ENCODE assay signal across 8 cellular contexts in genomic region chr1:204685236-204686006, GRCh38. TPM values are rescaled to one million over a fixed set of nuclear protein-coding genes. Genes with fewer than 3 reads are reported as not detected.
DNase-seq lines count a peak whose midpoint lies in the region; ATAC-seq and TF ChIP-seq lines count a peak whose summit lies in the region.

Gene LRRN2 (minus strand): TSS chr1:204685738. CDS start chr1:204619992, 65,746 bp downstream.

- peak within 1 kb of the TSS; percentile 61 for H3K4me3 Mint-ChIP-seq in activated naive CD4-positive, alpha-beta T cell treated with anti-CD3 and anti-CD28 coated beads, Interleukin-2, amount 10 ng/mL, durations not matched to agents 7 days and 5 days

- intact Hi-C loops in body of pancreas (cut with DNase I) = no loop called here

- no peaks in the 10 kb centered on the region for H3K27me3 ChIP-seq in body of pancreas
- peaks cover 37% of the 10 kb centered on the region for H3K27me3 ChIP-seq in suprapubic skin

- TF ChIP-seq POLR2A in body of pancreas (IDR thresholded peaks at IDR 0.05) (no peak), suprapubic skin (IDR thresholded peaks at IDR 0.05) (no peak)

- H3K4me3 ChIP-seq in body of pancreas = peak within 1 kb of the TSS in 1 of 2 donors; percentile 5
- peak within 1 kb of the TSS; percentile 51 for H3K4me3 ChIP-seq in suprapubic skin

- TF ChIP-seq EP300 in suprapubic skin (IDR thresholded peaks at IDR 0.05) = no peak

- H3K27me3 Mint-ChIP-seq in activated naive CD4-positive, alpha-beta T cell treated with anti-CD3 and anti-CD28 coated beads, Interleukin-2, amount 10 ng/mL, durations not matched to agents 7 days and 5 days = peaks cover 77% of the 10 kb centered on the region

- H3K36me3 ChIP-seq in body of pancreas (replicated peaks in 1 of 2; ENCODE audit: insufficient read depth in 1 of 2, low read depth in 2 of 2) (no peaks in the 10 kb centered on the region), suprapubic skin (no peaks in the 10 kb centered on the region)

- no peak within 1 kb of the TSS for H3K27ac Mint-ChIP-seq in activated naive CD4-positive, alpha-beta T cell treated with anti-CD3 and anti-CD28 coated beads, Interleukin-2, amount 10 ng/mL, durations not matched to agents 7 days and 5 days

- CTCF ChIA-PET in activated naive CD4-positive, alpha-beta T cell treated with anti-CD3 and anti-CD28 coated beads, Interleukin-2, amount 10 ng/mL, durations not matched to agents 7 days and 5 days (lab: Charles Lee) = interaction anchor here (3.8 kb wide), 1 partner anchor 122 kb away, joined by 13 read pairs; no protein-coding TSS in a partner anchor

- peaks cover 12% of the 10 kb centered on the region for H3K4me1 Mint-ChIP-seq in activated naive CD4-positive, alpha-beta T cell treated with anti-CD3 and anti-CD28 coated beads, Interleukin-2, amount 10 ng/mL, durations not matched to agents 7 days and 5 days

- H3K9me3 ChIP-seq in body of pancreas = no peaks in the 10 kb centered on the region
- no peaks in the 10 kb centered on the region for H3K9me3 ChIP-seq in suprapubic skin

- no peak for DNase-seq in activated naive CD4-positive, alpha-beta T cell treated with anti-CD3 and anti-CD28 coated beads, Interleukin-2, amount 10 ng/mL, durations not matched to agents 7 days and 5 days
- no peak for DNase-seq in activated naive CD4-positive, alpha-beta T cell treated with Interleukin-2 at 50 U/mL for 16 hours
- peak in 2 of 4 donors; percentile 35 to 37 for DNase-seq in body of pancreas
- peak; percentile 65 for DNase-seq in left kidney (ENCODE audit: low read depth, low spot score)
- DNase-seq in suprapubic skin (ENCODE audit: low spot score in 2 of 2) = no peak
- no peak for DNase-seq in activated CD8-positive, alpha-beta memory T cell treated with anti-CD3 and anti-CD28 coated beads for 24 hours
- no peak for DNase-seq in HK-2 (ENCODE audit: unreplicated experiment)

- ATAC-seq in body of pancreas (peak; percentile 55), HG03565 (IDR thresholded peaks at IDR 0.05; ENCODE audit: unreplicated experiment) (no peak)

- H3K36me3 Mint-ChIP-seq in activated naive CD4-positive, alpha-beta T cell treated with anti-CD3 and anti-CD28 coated beads, Interleukin-2, amount 10 ng/mL, durations not matched to agents 7 days and 5 days = no peaks in the 10 kb centered on the region

- H3K27ac ChIP-seq in body of pancreas (no peak within 1 kb of the TSS), suprapubic skin (no peak within 1 kb of the TSS)

- H3K4me1 ChIP-seq in body of pancreas (peaks cover 15% of the 10 kb centered on the region), suprapubic skin (peaks cover 17% of the 10 kb centered on the region)

- H3K9me3 Mint-ChIP-seq in activated naive CD4-positive, alpha-beta T cell treated with anti-CD3 and anti-CD28 coated beads, Interleukin-2, amount 10 ng/mL, durations not matched to agents 7 days and 5 days = no peaks in the 10 kb centered on the region

- TF ChIP-seq CTCF in body of pancreas (IDR thresholded peaks at IDR 0.05) = no peak
- TF ChIP-seq CTCF in suprapubic skin (IDR thresholded peaks at IDR 0.05) = no peak

- WGBS in body of pancreas, 2 donors = 0 to 2% methylated on average over 4 to 82 of the region's 84 CpGs
- WGBS in suprapubic skin = 4% methylated on average over 23 of the region's 84 CpGs

RNA-seq across cellular contexts. Expression of gene LRRN2, which starts in this region (rescaled TPM):
- total RNA-seq in body of pancreas (1 to 10 TPM in 1 of 2 donors, under 1 TPM in 1; 0.33 to 1.6 TPM), suprapubic skin (under 1 TPM; 0.19 to 0.85 (median 0.27) TPM)
